38 cellular contexts compared by ENCODE assay signal in genomic region chr3:46524832-46525231, GRCh38. TPM values are rescaled to one million over a fixed set of nuclear protein-coding genes. Genes with fewer than 3 reads are reported as not detected.
"Had no signal": no experiment of that assay in that cellular context is flagged by ENCODE, and none has a peak within 500 bp of the region (broad histone marks: within the 10 kb centered on the region; RNA-seq: fewer than 3 reads in every experiment).

No MANE protein-coding gene starts in this region.

- H3K9me3 Mint-ChIP-seq: activated B cell treated with CpG ODN at 0.5 μM for 24 hours; activated CD4-positive, alpha-beta memory T cell treated with anti-CD3 and anti-CD28 coated beads for 36 hours; activated CD4-positive, alpha-beta T cell treated with anti-CD3 and anti-CD28 coated beads, Interleukin-2, amount 10 ng/mL, durations not matched to agents 24 days and 14 days; activated CD8-positive, alpha-beta T cell treated with anti-CD3 and anti-CD28 coated beads for 36 hours; activated naive CD4-positive, alpha-beta T cell treated with anti-CD3 and anti-CD28 coated beads for 36 hours; activated naive CD4-positive, alpha-beta T cell treated with anti-CD3 and anti-CD28 coated beads, Interleukin-2, amount 50 U/mL, for 72 hours; activated naive CD8-positive, alpha-beta T cell treated with anti-CD3 and anti-CD28 coated beads for 36 hours; activated T-cell treated with anti-CD3 and anti-CD28 coated beads, Interleukin-2, amount 50 U/mL, for 4 hours; activated T-cell treated with anti-CD3 and anti-CD28 coated beads, Interleukin-2, amount 50 U/mL, for 72 hours; activated T-helper 1 cell treated with anti-CD3 and anti-CD28 coated beads, Interleukin-12 subunit alpha, Interleukin-12 subunit beta, Interleukin-2, Interleukin-4 antibody, amounts not matched to agents 30 ng/mL and 10 ng/mL and 1 ng/mL, durations not matched to agents 14 hours and 24 hours and 36 hours; activated T-helper 17 cell treated with anti-CD3 and anti-CD28 coated beads, Interleukin-2, amount 50 U/mL, for 72 hours; T-helper 1 cell treated with Interleukin-12 subunit alpha and Interleukin-12 subunit beta and Interleukin-4 antibody, amounts not matched to agents 30 μg/mL and 1 μg/mL, for 36 hours; T-helper 2 cell treated with Interferon-gamma antibody and Interleukin-4, amounts not matched to agents 5 μg/mL and 100 μg/mL, for 36 hours had no signal

- H3K4me1 ChIP-seq: adrenal gland, body of pancreas, breast epithelium had no signal

- H3K4me1 Mint-ChIP-seq: activated B cell treated with CpG ODN at 0.5 μM for 24 hours; activated CD4-positive, alpha-beta T cell treated with anti-CD3 and anti-CD28 coated beads, Interleukin-2, amount 10 ng/mL, durations not matched to agents 24 days and 14 days; activated T-helper 17 cell treated with anti-CD3 and anti-CD28 coated beads, Interleukin-2, amount 50 U/mL, for 72 hours had no signal

- H3K4me3 Mint-ChIP-seq: activated B cell treated with CpG ODN at 0.5 μM for 24 hours; activated CD4-positive, alpha-beta memory T cell treated with anti-CD3 and anti-CD28 coated beads for 36 hours; activated CD4-positive, alpha-beta T cell treated with anti-CD3 and anti-CD28 coated beads, Interleukin-2, amount 10 ng/mL, durations not matched to agents 24 days and 14 days; activated CD8-positive, alpha-beta T cell treated with anti-CD3 and anti-CD28 coated beads for 36 hours; activated naive CD4-positive, alpha-beta T cell treated with anti-CD3 and anti-CD28 coated beads for 36 hours; activated naive CD8-positive, alpha-beta T cell treated with anti-CD3 and anti-CD28 coated beads for 36 hours; activated T-cell treated with anti-CD3 and anti-CD28 coated beads, Interleukin-2, amount 50 U/mL, for 4 hours; activated T-cell treated with anti-CD3 and anti-CD28 coated beads, Interleukin-2, amount 50 U/mL, for 72 hours; activated T-helper 1 cell treated with anti-CD3 and anti-CD28 coated beads, Interleukin-12 subunit alpha, Interleukin-12 subunit beta, Interleukin-2, Interleukin-4 antibody, amounts not matched to agents 30 ng/mL and 10 ng/mL and 1 ng/mL, durations not matched to agents 14 hours and 24 hours and 36 hours; activated T-helper 17 cell treated with anti-CD3 and anti-CD28 coated beads, Interleukin-2, amount 50 U/mL, for 72 hours; T-helper 1 cell treated with Interleukin-12 subunit alpha and Interleukin-12 subunit beta and Interleukin-4 antibody, amounts not matched to agents 30 μg/mL and 1 μg/mL, for 36 hours; T-helper 2 cell treated with Interferon-gamma antibody and Interleukin-4, amounts not matched to agents 5 μg/mL and 100 μg/mL, for 36 hours had no signal

- H3K27me3 ChIP-seq: adrenal gland, body of pancreas, brain microvascular endothelial cell, breast epithelium had no signal

- H3K27me3 Mint-ChIP-seq: activated B cell treated with CpG ODN at 0.5 μM for 24 hours; activated CD4-positive, alpha-beta memory T cell treated with anti-CD3 and anti-CD28 coated beads for 36 hours; activated CD8-positive, alpha-beta T cell treated with anti-CD3 and anti-CD28 coated beads for 36 hours; activated naive CD8-positive, alpha-beta T cell treated with anti-CD3 and anti-CD28 coated beads for 36 hours; activated T-helper 17 cell treated with anti-CD3 and anti-CD28 coated beads, Interleukin-2, amount 50 U/mL, for 72 hours had no signal

- H3K4me3 ChIP-seq: adrenal gland, body of pancreas, breast epithelium had no signal

- H3K9me3 ChIP-seq: adrenal gland, body of pancreas, breast epithelium had no signal

- H3K36me3 ChIP-seq: adrenal gland, brain microvascular endothelial cell, breast epithelium had no signal

- H3K27ac ChIP-seq: adrenal gland, body of pancreas, brain microvascular endothelial cell, breast epithelium, VCaP had no signal

- H3K27ac Mint-ChIP-seq: activated B cell treated with CpG ODN at 0.5 μM for 24 hours; activated CD4-positive, alpha-beta memory T cell treated with anti-CD3 and anti-CD28 coated beads for 36 hours; activated CD4-positive, alpha-beta T cell treated with anti-CD3 and anti-CD28 coated beads, Interleukin-2, amount 10 ng/mL, durations not matched to agents 24 days and 14 days; activated CD8-positive, alpha-beta T cell treated with anti-CD3 and anti-CD28 coated beads for 36 hours; activated naive CD4-positive, alpha-beta T cell treated with anti-CD3 and anti-CD28 coated beads for 36 hours; activated naive CD4-positive, alpha-beta T cell treated with anti-CD3 and anti-CD28 coated beads, Interleukin-2, amount 50 U/mL, for 72 hours; activated naive CD8-positive, alpha-beta T cell treated with anti-CD3 and anti-CD28 coated beads for 36 hours; activated T-cell treated with anti-CD3 and anti-CD28 coated beads, Interleukin-2, amount 50 U/mL, for 72 hours; activated T-helper 1 cell treated with anti-CD3 and anti-CD28 coated beads, Interleukin-12 subunit alpha, Interleukin-12 subunit beta, Interleukin-2, Interleukin-4 antibody, amounts not matched to agents 30 ng/mL and 10 ng/mL and 1 ng/mL, durations not matched to agents 14 hours and 24 hours and 36 hours; activated T-helper 17 cell treated with anti-CD3 and anti-CD28 coated beads, Interleukin-2, amount 50 U/mL, for 72 hours; T-helper 1 cell treated with Interleukin-12 subunit alpha and Interleukin-12 subunit beta and Interleukin-4 antibody, amounts not matched to agents 30 μg/mL and 1 μg/mL, for 36 hours; T-helper 2 cell treated with Interferon-gamma antibody and Interleukin-4, amounts not matched to agents 5 μg/mL and 100 μg/mL, for 36 hours had no signal

- DNase-seq: activated B cell treated with CpG ODN at 0.5 μM for 24 hours; activated CD4-positive, alpha-beta memory T cell treated with anti-CD3 and anti-CD28 coated beads for 36 hours; activated CD4-positive, alpha-beta T cell treated with anti-CD3 and anti-CD28 coated beads for 4 hours; activated CD4-positive, alpha-beta T cell treated with anti-CD3 and anti-CD28 coated beads, Interleukin-2, amount 10 ng/mL, durations not matched to agents 24 days and 14 days; activated CD4-positive, alpha-beta T cell treated with anti-CD3 and anti-CD28 coated beads, Interleukin-2, amount 50 U/mL, for 1 hour; activated CD4-positive, alpha-beta T cell treated with anti-CD3 and anti-CD28 coated beads, Interleukin-2, amount 50 U/mL, for 4 hours; activated CD4-positive, CD25-positive, alpha-beta regulatory T cell treated with anti-CD3 and anti-CD28 coated beads, Interleukin-2, amount 50 U/mL, for 72 hours; activated CD8-positive, alpha-beta memory T cell treated with anti-CD3 and anti-CD28 coated beads, Interleukin-2, amount 50 U/mL, for 4 hours; activated CD8-positive, alpha-beta T cell treated with anti-CD3 and anti-CD28 coated beads for 36 hours; activated effector memory CD4-positive, alpha-beta T cell treated with anti-CD3 and anti-CD28 coated beads, Interleukin-2, amount 50 U/mL, for 16 hours; activated gamma-delta T cell treated with Interleukin-2 at 50 U/mL for 16 hours; activated naive CD4-positive, alpha-beta T cell; activated naive CD4-positive, alpha-beta T cell treated with anti-CD3 and anti-CD28 coated beads for 36 hours; activated naive CD4-positive, alpha-beta T cell treated with anti-CD3 and anti-CD28 coated beads, Interleukin-2, amount 50 U/mL, for 16 hours; activated naive CD8-positive, alpha-beta T cell treated with anti-CD3 and anti-CD28 coated beads for 36 hours; activated T-cell treated with anti-CD3 and anti-CD28 coated beads for 4 hours; activated T-cell treated with anti-CD3 and anti-CD28 coated beads, Interleukin-2, amount 50 U/mL, for 1 hour; activated T-cell treated with anti-CD3 and anti-CD28 coated beads, Interleukin-2, amount 50 U/mL, for 4 hours; activated T-cell treated with anti-CD3 and anti-CD28 coated beads, Interleukin-2, amount 50 U/mL, for 72 hours; adrenal gland; amniotic stem cell; aorta; body of pancreas; brain microvascular endothelial cell; central memory CD4-positive, alpha-beta T cell; T-helper 1 cell; T-helper 2 cell; T-helper 9 cell had no signal

- ATAC-seq: activated CD8-positive, alpha-beta T cell treated with anti-CD3 and anti-CD28 coated beads for 36 hours; activated naive CD4-positive, alpha-beta T cell treated with anti-CD3 and anti-CD28 coated beads, Interleukin-2, amount 50 U/mL, for 72 hours; activated T-cell treated with anti-CD3 and anti-CD28 coated beads, Interleukin-2, amount 50 U/mL, for 4 hours; activated T-cell treated with anti-CD3 and anti-CD28 coated beads, Interleukin-2, amount 50 U/mL, for 72 hours; activated T-helper 17 cell treated with anti-CD3 and anti-CD28 coated beads, Interleukin-2, amount 50 U/mL, for 72 hours; body of pancreas had no signal

RNA-seq across cellular contexts. Expression of gene RTP3, which starts 27.1 kb away (rescaled TPM):
- total RNA-seq: activated B cell treated with CpG ODN at 0.5 μM for 24 hours; activated CD4-positive, alpha-beta memory T cell treated with anti-CD3 and anti-CD28 coated beads for 36 hours; activated CD4-positive, alpha-beta T cell treated with anti-CD3 and anti-CD28 coated beads, Interleukin-2, amount 10 ng/mL, durations not matched to agents 24 days and 14 days; activated CD8-positive, alpha-beta memory T cell treated with anti-CD3 and anti-CD28 coated beads for 36 hours; activated CD8-positive, alpha-beta T cell treated with anti-CD3 and anti-CD28 coated beads for 36 hours; activated naive CD4-positive, alpha-beta T cell treated with anti-CD3 and anti-CD28 coated beads for 36 hours; activated naive CD4-positive, alpha-beta T cell treated with anti-CD3 and anti-CD28 coated beads, Interleukin-2, amount 50 U/mL, for 72 hours; activated naive CD8-positive, alpha-beta T cell treated with anti-CD3 and anti-CD28 coated beads for 36 hours; activated T-cell treated with anti-CD3 and anti-CD28 coated beads, Interleukin-2, amount 50 U/mL, for 4 hours; activated T-cell treated with anti-CD3 and anti-CD28 coated beads, Interleukin-2, amount 50 U/mL, for 72 hours; activated T-helper 1 cell treated with anti-CD3 and anti-CD28 coated beads, Interleukin-12 subunit alpha, Interleukin-12 subunit beta, Interleukin-2, Interleukin-4 antibody, amounts not matched to agents 30 ng/mL and 10 ng/mL and 1 ng/mL, durations not matched to agents 14 hours and 24 hours and 36 hours; activated T-helper 17 cell treated with anti-CD3 and anti-CD28 coated beads, Interleukin-2, amount 50 U/mL, for 72 hours; adrenal gland; aorta; astrocyte; body of pancreas; breast epithelium; cardiac septum had no signal

RNA-seq across cellular contexts. Expression of gene LRRC2, which starts 41.3 kb away (rescaled TPM):
- total RNA-seq: activated B cell treated with CpG ODN at 0.5 μM for 24 hours; activated CD4-positive, alpha-beta memory T cell treated with anti-CD3 and anti-CD28 coated beads for 36 hours; activated CD4-positive, alpha-beta T cell treated with anti-CD3 and anti-CD28 coated beads, Interleukin-2, amount 10 ng/mL, durations not matched to agents 24 days and 14 days; activated CD8-positive, alpha-beta memory T cell treated with anti-CD3 and anti-CD28 coated beads for 36 hours; activated CD8-positive, alpha-beta T cell treated with anti-CD3 and anti-CD28 coated beads for 36 hours; activated naive CD4-positive, alpha-beta T cell treated with anti-CD3 and anti-CD28 coated beads for 36 hours; activated naive CD4-positive, alpha-beta T cell treated with anti-CD3 and anti-CD28 coated beads, Interleukin-2, amount 50 U/mL, for 72 hours; activated naive CD8-positive, alpha-beta T cell treated with anti-CD3 and anti-CD28 coated beads for 36 hours; activated T-helper 1 cell treated with anti-CD3 and anti-CD28 coated beads, Interleukin-12 subunit alpha, Interleukin-12 subunit beta, Interleukin-2, Interleukin-4 antibody, amounts not matched to agents 30 ng/mL and 10 ng/mL and 1 ng/mL, durations not matched to agents 14 hours and 24 hours and 36 hours; activated T-helper 17 cell treated with anti-CD3 and anti-CD28 coated beads, Interleukin-2, amount 50 U/mL, for 72 hours had no signal
